ENCODE assay signal across 1 cellular context in genomic region chr16:29708917-29709600, GRCh38.
TF ChIP-seq lines count a peak whose summit lies in the region.

No MANE protein-coding gene starts in this region.

TF ChIP-seq in WTC11, 78 proteins besides CTCF, POLR2A, EP300 and RAD21 (continued from another document):
- TF ChIP-seq AR (CRISPR knock-in tag; IDR thresholded peaks at IDR 0.05) (no peak), MAX (CRISPR knock-in tag; IDR thresholded peaks at IDR 0.05) (peak; percentile 84), CREM (CRISPR knock-in tag; IDR thresholded peaks at IDR 0.05) (peak; percentile 0; the same call in 1 of the 2 replicates), ETV6 (CRISPR knock-in tag; IDR thresholded peaks at IDR 0.05) (0 out of 2 replicates have a peak, but pooled peaks have one; percentile 39)
